Comparison of ENCODE assay signal across 1 cellular context in the genomic region with DNA sequence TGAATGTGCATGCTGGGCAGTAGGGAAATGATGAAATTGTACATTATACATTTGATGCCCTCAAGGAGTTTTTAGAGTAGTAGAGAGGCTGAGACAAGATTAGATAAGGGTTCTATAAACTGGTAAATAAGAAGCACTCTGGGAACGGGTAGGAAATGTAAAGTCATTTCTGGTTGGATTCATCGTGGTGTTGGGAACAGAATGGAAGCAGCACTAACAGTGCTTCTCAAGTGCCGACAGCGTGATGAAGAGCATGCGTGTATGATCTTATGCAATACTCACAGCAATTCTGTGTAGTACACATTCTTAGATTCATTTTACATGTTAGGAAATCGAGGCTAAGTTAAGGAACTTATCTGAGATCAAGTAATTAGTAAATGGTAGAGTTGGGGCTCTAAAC.
TF ChIP-seq lines count a peak whose summit lies in the region.

No MANE protein-coding gene starts in this region.

TF ChIP-seq in GM12878, 131 proteins besides CTCF, POLR2A, EP300 and RAD21:
- TF ChIP-seq RUNX3 (IDR thresholded peaks at IDR 0.05; ENCODE audit: low read length) (no peak), RFX5 (IDR thresholded peaks at IDR 0.05; ENCODE audit: low read depth, low read length) (no peak), NR2F1 (conservative IDR thresholded peaks at IDR 0.05) (no peak), BRCA1 (IDR thresholded peaks at IDR 0.05; ENCODE audit: low read depth, low read length) (no peak), MEF2A (IDR thresholded peaks at IDR 0.05; ENCODE audit: insufficient read depth, low read depth, low read length) (no peak), ZZZ3 (IDR thresholded peaks at IDR 0.05; ENCODE audit: control insufficient read depth, insufficient read length, low read depth) (no peak), SMAD1 (IDR thresholded peaks at IDR 0.05; ENCODE audit: low read depth, partially characterized antibody) (no peak), SMC3 (IDR thresholded peaks at IDR 0.05; ENCODE audit: borderline replicate concordance, low read length) (no peak), RELA (IDR thresholded peaks at IDR 0.05; ENCODE audit: borderline replicate concordance, partially characterized antibody) (no peak), PAX5 (IDR thresholded peaks at IDR 0.05; ENCODE audit: borderline replicate concordance, low read depth, low read length) (no peak), ATF7 (IDR thresholded peaks at IDR 0.05; ENCODE audit: low read depth) (no peak)
- TF ChIP-seq, protein P1, sequence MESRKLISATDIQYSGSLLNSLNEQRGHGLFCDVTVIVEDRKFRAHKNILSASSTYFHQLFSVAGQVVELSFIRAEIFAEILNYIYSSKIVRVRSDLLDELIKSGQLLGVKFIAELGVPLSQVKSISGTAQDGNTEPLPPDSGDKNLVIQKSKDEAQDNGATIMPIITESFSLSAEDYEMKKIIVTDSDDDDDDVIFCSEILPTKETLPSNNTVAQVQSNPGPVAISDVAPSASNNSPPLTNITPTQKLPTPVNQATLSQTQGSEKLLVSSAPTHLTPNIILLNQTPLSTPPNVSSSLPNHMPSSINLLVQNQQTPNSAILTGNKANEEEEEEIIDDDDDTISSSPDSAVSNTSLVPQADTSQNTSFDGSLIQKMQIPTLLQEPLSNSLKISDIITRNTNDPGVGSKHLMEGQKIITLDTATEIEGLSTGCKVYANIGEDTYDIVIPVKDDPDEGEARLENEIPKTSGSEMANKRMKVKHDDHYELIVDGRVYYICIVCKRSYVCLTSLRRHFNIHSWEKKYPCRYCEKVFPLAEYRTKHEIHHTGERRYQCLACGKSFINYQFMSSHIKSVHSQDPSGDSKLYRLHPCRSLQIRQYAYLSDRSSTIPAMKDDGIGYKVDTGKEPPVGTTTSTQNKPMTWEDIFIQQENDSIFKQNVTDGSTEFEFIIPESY (IDR thresholded peaks at IDR 0.05), result no peak
TF ChIP-seq in GM12878: peak in this region for 0.
